In genomic region chr19:46717716-46718143, GRCh38 we compare ENCODE assay signal across 1 cellular context.
TF ChIP-seq lines count a peak whose summit lies in the region.

No MANE protein-coding gene starts in this region.

TF ChIP-seq in H1, 55 proteins besides CTCF, POLR2A, EP300 and RAD21:
- TF ChIP-seq CBX5 (IDR thresholded peaks at IDR 0.05; ENCODE audit: low read depth, low read length), result no peak
- 0 out of 2 replicates have a peak, but pooled peaks have one; percentile 7 for TF ChIP-seq POLR2AphosphoS5 (IDR thresholded peaks at IDR 0.05; ENCODE audit: low read depth, low read length)
- no peak for TF ChIP-seq ATF2 (IDR thresholded peaks at IDR 0.05; ENCODE audit: low read length)
- no peak for TF ChIP-seq TBP (IDR thresholded peaks at IDR 0.05; ENCODE audit: low read depth, low read length)
- TF ChIP-seq SP2 (IDR thresholded peaks at IDR 0.05; ENCODE audit: low read length), result no peak
